In the genomic region with DNA sequence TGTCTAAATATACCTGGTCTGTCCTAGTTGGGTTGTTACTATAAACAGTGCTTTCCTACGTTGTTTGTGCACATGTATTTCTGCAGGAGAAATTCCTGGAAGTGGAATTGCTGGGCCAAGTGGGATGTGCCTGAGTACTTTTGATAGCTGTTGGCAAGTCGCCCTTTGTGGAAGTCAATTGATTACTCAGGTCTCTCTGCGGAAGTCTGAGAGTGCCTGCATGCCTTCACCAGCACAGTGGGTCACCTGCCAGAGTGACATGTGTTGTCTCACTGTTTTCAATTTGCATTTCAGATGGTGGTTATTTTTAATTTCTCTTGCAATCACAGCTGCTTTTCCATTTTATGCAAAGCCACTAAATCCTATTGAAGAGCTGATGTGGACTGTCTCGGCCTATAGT, we compare ENCODE assay signal across 14 cellular contexts. TPM values are rescaled to one million over a fixed set of nuclear protein-coding genes. Genes with fewer than 3 reads are reported as not detected.
DNase-seq lines count a peak whose midpoint lies in the region; ATAC-seq and TF ChIP-seq lines count a peak whose summit lies in the region.
"Had no signal": no experiment of that assay in that cellular context is flagged by ENCODE, and none has a peak within 500 bp of the region (broad histone marks: within the 10 kb centered on the region; RNA-seq: fewer than 3 reads in every experiment).

No MANE protein-coding gene starts in this region.

- no peaks in the 10 kb centered on the region for H3K9me3 ChIP-seq in spleen
- no peaks in the 10 kb centered on the region for H3K9me3 ChIP-seq in gastroesophageal sphincter

- no peak for DNase-seq in activated naive CD4-positive, alpha-beta T cell treated with anti-CD3 and anti-CD28 coated beads for 36 hours
- DNase-seq in activated naive CD4-positive, alpha-beta T cell treated with anti-CD3 and anti-CD28 coated beads, Interleukin-2, amount 50 U/mL, for 72 hours (ENCODE audit: low spot score in 2 of 2) = no peak
- DNase-seq in activated CD4-positive, alpha-beta memory T cell treated with anti-CD3 and anti-CD28 coated beads, Interleukin-2, amount 10 ng/mL, durations not matched to agents 7 days and 5 days = no peak
- DNase-seq in kidney tubule cell (ENCODE audit: low spot score) (peak; percentile 57), spleen (no peak)
- no peak for DNase-seq in stimulated activated naive B cell treated with anti-CD40 and anti-IgM and Interleukin-4, amounts not matched to agents 10 μg/mL and 1 μg/mL and 100 μg/mL, for 72 hours
- DNase-seq: activated CD8-positive, alpha-beta memory T cell treated with anti-CD3 and anti-CD28 coated beads, Interleukin-2, amount 50 U/mL, for 4 hours; stimulated activated CD4-positive, alpha-beta T cell treated with anti-CD3 and anti-CD28 coated beads, Interleukin-12 subunit alpha, Interleukin-12 subunit beta, amount 100 ng/mL, for 4 hours; T1000 had no signal

- H3K36me3 Mint-ChIP-seq in activated naive CD4-positive, alpha-beta T cell treated with anti-CD3 and anti-CD28 coated beads for 36 hours (ENCODE audit: low read depth) = peaks cover 2% of the 10 kb centered on the region
- H3K36me3 Mint-ChIP-seq in activated naive CD4-positive, alpha-beta T cell treated with anti-CD3 and anti-CD28 coated beads, Interleukin-2, amount 50 U/mL, for 72 hours = peaks cover 0 to 5% of the 10 kb centered on the region in 2 donors
- peaks cover 20% of the 10 kb centered on the region for H3K36me3 Mint-ChIP-seq in activated CD4-positive, alpha-beta memory T cell treated with anti-CD3 and anti-CD28 coated beads, Interleukin-2, amount 10 ng/mL, durations not matched to agents 7 days and 5 days (ENCODE audit: low read depth)
- peaks cover 15% of the 10 kb centered on the region for H3K36me3 Mint-ChIP-seq in stimulated activated memory B cell treated with anti-CD40 and anti-IgM and Interleukin-4, amounts not matched to agents 10 μg/mL and 1 μg/mL and 100 μg/mL, for 72 hours
- H3K36me3 Mint-ChIP-seq in stimulated activated naive B cell treated with anti-CD40 and anti-IgM and Interleukin-4, amounts not matched to agents 10 μg/mL and 1 μg/mL and 100 μg/mL, for 72 hours = peaks cover 31 to 32% of the 10 kb centered on the region in 2 donors

- TF ChIP-seq POLR2A in spleen (IDR thresholded peaks at IDR 0.05) (no peak), gastroesophageal sphincter (IDR thresholded peaks at IDR 0.05) (no peak)

- H3K27me3 ChIP-seq in spleen (replicated peaks in 1 of 7) = no peaks in the 10 kb centered on the region
- H3K27me3 ChIP-seq in gastroesophageal sphincter = no peaks in the 10 kb centered on the region

- no peak for TF ChIP-seq EP300 in gastroesophageal sphincter (IDR thresholded peaks at IDR 0.05)

- 67 to 79% (median 77%) methylated on average over 4 of the region's 4 CpGs for WGBS in spleen, 5 donors
- WGBS in gastroesophageal sphincter (ENCODE audit: low coverage in 1 of 2), 2 donors = 70 to 74% methylated on average over 4 of the region's 4 CpGs

- peak overlapping the region; percentile 8 for H3K4me3 Mint-ChIP-seq in activated naive CD4-positive, alpha-beta T cell treated with anti-CD3 and anti-CD28 coated beads for 36 hours
- H3K4me3 Mint-ChIP-seq in activated CD4-positive, alpha-beta memory T cell treated with anti-CD3 and anti-CD28 coated beads, Interleukin-2, amount 10 ng/mL, durations not matched to agents 7 days and 5 days = peak overlapping the region; percentile 50
- H3K4me3 Mint-ChIP-seq in stimulated activated memory B cell treated with anti-CD40 and anti-IgM and Interleukin-4, amounts not matched to agents 10 μg/mL and 1 μg/mL and 100 μg/mL, for 72 hours = peak overlapping the region; percentile 5
- H3K4me3 Mint-ChIP-seq in stimulated activated naive B cell treated with anti-CD40 and anti-IgM and Interleukin-4, amounts not matched to agents 10 μg/mL and 1 μg/mL and 100 μg/mL, for 72 hours = no peak overlapping the region

- H3K4me3 ChIP-seq in spleen (no peak overlapping the region), gastroesophageal sphincter (no peak overlapping the region)

- TF ChIP-seq CTCF in spleen (IDR thresholded peaks at IDR 0.05 in 8 of 11, conservative IDR thresholded peaks at IDR 0.05 in 3 of 11) (no peak), gastroesophageal sphincter (IDR thresholded peaks at IDR 0.05) (no peak)

- ATAC-seq in activated naive CD4-positive, alpha-beta T cell treated with anti-CD3 and anti-CD28 coated beads, Interleukin-2, amount 50 U/mL, for 72 hours = no peak
- ATAC-seq in stimulated activated memory B cell treated with anti-CD40 and anti-IgM and Interleukin-4, amounts not matched to agents 10 μg/mL and 1 μg/mL and 100 μg/mL, for 72 hours = no peak
- no peak for ATAC-seq in stimulated activated naive B cell treated with anti-CD40 and anti-IgM and Interleukin-4, amounts not matched to agents 10 μg/mL and 1 μg/mL and 100 μg/mL, for 72 hours (replicated peaks)
- no peak for ATAC-seq in gastroesophageal sphincter
- ATAC-seq: Panc1 had no signal

- intact Hi-C loops in activated naive CD4-positive, alpha-beta T cell treated with anti-CD3 and anti-CD28 coated beads for 36 hours (cut with micrococcal nuclease) = no loop called here
- intact Hi-C loops in spleen (cut with DNase I; ENCODE audit: low total_unique reads) = no loop called here

- H3K27ac Mint-ChIP-seq in activated naive CD4-positive, alpha-beta T cell treated with anti-CD3 and anti-CD28 coated beads for 36 hours = no peak overlapping the region
- no peak overlapping the region for H3K27ac Mint-ChIP-seq in activated naive CD4-positive, alpha-beta T cell treated with anti-CD3 and anti-CD28 coated beads, Interleukin-2, amount 50 U/mL, for 72 hours
- no peak overlapping the region for H3K27ac Mint-ChIP-seq in activated CD4-positive, alpha-beta memory T cell treated with anti-CD3 and anti-CD28 coated beads, Interleukin-2, amount 10 ng/mL, durations not matched to agents 7 days and 5 days
- no peak overlapping the region for H3K27ac Mint-ChIP-seq in stimulated activated memory B cell treated with anti-CD40 and anti-IgM and Interleukin-4, amounts not matched to agents 10 μg/mL and 1 μg/mL and 100 μg/mL, for 72 hours
- no peak overlapping the region for H3K27ac Mint-ChIP-seq in stimulated activated naive B cell treated with anti-CD40 and anti-IgM and Interleukin-4, amounts not matched to agents 10 μg/mL and 1 μg/mL and 100 μg/mL, for 72 hours

- H3K27ac ChIP-seq in spleen (no peak overlapping the region), gastroesophageal sphincter (no peak overlapping the region)

- peaks cover 13% of the 10 kb centered on the region for H3K4me1 Mint-ChIP-seq in activated naive CD4-positive, alpha-beta T cell treated with anti-CD3 and anti-CD28 coated beads for 36 hours (ENCODE audit: low read depth)
- H3K4me1 Mint-ChIP-seq in activated CD4-positive, alpha-beta memory T cell treated with anti-CD3 and anti-CD28 coated beads, Interleukin-2, amount 10 ng/mL, durations not matched to agents 7 days and 5 days = peaks cover 23% of the 10 kb centered on the region
- peaks cover 27% of the 10 kb centered on the region for H3K4me1 Mint-ChIP-seq in stimulated activated memory B cell treated with anti-CD40 and anti-IgM and Interleukin-4, amounts not matched to agents 10 μg/mL and 1 μg/mL and 100 μg/mL, for 72 hours
- H3K4me1 Mint-ChIP-seq in stimulated activated naive B cell treated with anti-CD40 and anti-IgM and Interleukin-4, amounts not matched to agents 10 μg/mL and 1 μg/mL and 100 μg/mL, for 72 hours = peaks cover 17 to 36% of the 10 kb centered on the region in 2 donors

- H3K27me3 Mint-ChIP-seq in activated naive CD4-positive, alpha-beta T cell treated with anti-CD3 and anti-CD28 coated beads for 36 hours (ENCODE audit: low read depth) = no peaks in the 10 kb centered on the region
- no peaks in the 10 kb centered on the region for H3K27me3 Mint-ChIP-seq in activated CD4-positive, alpha-beta memory T cell treated with anti-CD3 and anti-CD28 coated beads, Interleukin-2, amount 10 ng/mL, durations not matched to agents 7 days and 5 days
- no peaks in the 10 kb centered on the region for H3K27me3 Mint-ChIP-seq in stimulated activated memory B cell treated with anti-CD40 and anti-IgM and Interleukin-4, amounts not matched to agents 10 μg/mL and 1 μg/mL and 100 μg/mL, for 72 hours
- no peaks in the 10 kb centered on the region for H3K27me3 Mint-ChIP-seq in stimulated activated naive B cell treated with anti-CD40 and anti-IgM and Interleukin-4, amounts not matched to agents 10 μg/mL and 1 μg/mL and 100 μg/mL, for 72 hours

- peaks cover 16 to 48% (median 36%) of the 10 kb centered on the region in 6 donors for H3K4me1 ChIP-seq in spleen
- peaks cover 0 to 30% (median 11%) of the 10 kb centered on the region in 3 donors for H3K4me1 ChIP-seq in gastroesophageal sphincter

- peaks cover 0 to 11% (median 0%) of the 10 kb centered on the region in 6 donors for H3K36me3 ChIP-seq in spleen
- H3K36me3 ChIP-seq in gastroesophageal sphincter = peaks cover 0 to 4% of the 10 kb centered on the region in 2 donors

- CTCF ChIA-PET in activated naive CD4-positive, alpha-beta T cell treated with anti-CD3 and anti-CD28 coated beads for 36 hours (lab: Charles Lee) = interaction anchor here (1.1 kb wide), 1 partner anchor 10 kb away, joined by 3 read pairs; no protein-coding TSS in a partner anchor
- CTCF ChIA-PET in activated CD4-positive, alpha-beta memory T cell treated with anti-CD3 and anti-CD28 coated beads, Interleukin-2, amount 10 ng/mL, durations not matched to agents 7 days and 5 days (lab: Charles Lee) = interaction anchor here (1.4 kb wide), 1 partner anchor 20 kb away, joined by 4 read pairs; no protein-coding TSS in a partner anchor

- no peaks in the 10 kb centered on the region for H3K9me3 Mint-ChIP-seq in activated naive CD4-positive, alpha-beta T cell treated with anti-CD3 and anti-CD28 coated beads for 36 hours
- H3K9me3 Mint-ChIP-seq in activated naive CD4-positive, alpha-beta T cell treated with anti-CD3 and anti-CD28 coated beads, Interleukin-2, amount 50 U/mL, for 72 hours = no peaks in the 10 kb centered on the region
- no peaks in the 10 kb centered on the region for H3K9me3 Mint-ChIP-seq in activated CD4-positive, alpha-beta memory T cell treated with anti-CD3 and anti-CD28 coated beads, Interleukin-2, amount 10 ng/mL, durations not matched to agents 7 days and 5 days
- no peaks in the 10 kb centered on the region for H3K9me3 Mint-ChIP-seq in stimulated activated memory B cell treated with anti-CD40 and anti-IgM and Interleukin-4, amounts not matched to agents 10 μg/mL and 1 μg/mL and 100 μg/mL, for 72 hours
- H3K9me3 Mint-ChIP-seq in stimulated activated naive B cell treated with anti-CD40 and anti-IgM and Interleukin-4, amounts not matched to agents 10 μg/mL and 1 μg/mL and 100 μg/mL, for 72 hours = no peaks in the 10 kb centered on the region

- POLR2A ChIA-PET in activated CD4-positive, alpha-beta memory T cell treated with anti-CD3 and anti-CD28 coated beads, Interleukin-2, amount 10 ng/mL, durations not matched to agents 7 days and 5 days (lab: Charles Lee) = interaction anchor here (0.9 to 1.1 kb wide), 3 partner anchors 39 to 145 kb away, joined by 3 to 4 read pairs (median 3); no protein-coding TSS in a partner anchor

RNA-seq across cellular contexts. Expression of a gene that starts 2.3 kb away (rescaled TPM):
- 10 to 100 TPM; 90.5 to 96.8 TPM for total RNA-seq in activated naive CD4-positive, alpha-beta T cell treated with anti-CD3 and anti-CD28 coated beads for 36 hours
- total RNA-seq in activated naive CD4-positive, alpha-beta T cell treated with anti-CD3 and anti-CD28 coated beads, Interleukin-2, amount 50 U/mL, for 72 hours = 10 to 100 TPM; 91.6 to 96.1 TPM
- total RNA-seq in activated CD4-positive, alpha-beta memory T cell treated with anti-CD3 and anti-CD28 coated beads, Interleukin-2, amount 10 ng/mL, durations not matched to agents 7 days and 5 days = 100 to 1,000 TPM; 134 to 139 TPM
- total RNA-seq in spleen (10 to 100 TPM; 24.1 to 49.3 (median 35.1) TPM), gastroesophageal sphincter (10 to 100 TPM; 21.3 to 30.3 (median 26.6) TPM)
- 10 to 100 TPM; 35.1 to 74.9 (median 57.3) TPM for polyA plus RNA-seq in spleen

RNA-seq across cellular contexts. Expression of a gene that starts 14.3 kb away (rescaled TPM):
- 100 to 1,000 TPM; 167 to 180 TPM for total RNA-seq in activated naive CD4-positive, alpha-beta T cell treated with anti-CD3 and anti-CD28 coated beads for 36 hours
- 100 to 1,000 TPM; 112 to 267 TPM for total RNA-seq in activated naive CD4-positive, alpha-beta T cell treated with anti-CD3 and anti-CD28 coated beads, Interleukin-2, amount 50 U/mL, for 72 hours
- 100 to 1,000 TPM; 580 to 588 TPM for total RNA-seq in activated CD4-positive, alpha-beta memory T cell treated with anti-CD3 and anti-CD28 coated beads, Interleukin-2, amount 10 ng/mL, durations not matched to agents 7 days and 5 days
- total RNA-seq in spleen = 100 to 1,000 TPM; 557 to 820 (median 628) TPM
- polyA plus RNA-seq in spleen = 100 to 1,000 TPM; 649 to 925 (median 917) TPM
- 100 to 1,000 TPM in 1 of 4 donors, 10 to 100 TPM in 3; 19.9 to 135 (median 79.1) TPM for total RNA-seq in gastroesophageal sphincter

RNA-seq across cellular contexts. Expression of a gene that starts 21.2 kb away (rescaled TPM):
- total RNA-seq in activated naive CD4-positive, alpha-beta T cell treated with anti-CD3 and anti-CD28 coated beads for 36 hours = 1 to 10 TPM; 2.9 to 3.0 TPM
- total RNA-seq in activated naive CD4-positive, alpha-beta T cell treated with anti-CD3 and anti-CD28 coated beads, Interleukin-2, amount 50 U/mL, for 72 hours = 1 to 10 TPM; 5.4 to 6.4 TPM
- 10 to 100 TPM; 16.5 to 16.6 TPM for total RNA-seq in activated CD4-positive, alpha-beta memory T cell treated with anti-CD3 and anti-CD28 coated beads, Interleukin-2, amount 10 ng/mL, durations not matched to agents 7 days and 5 days
- total RNA-seq in spleen (1 to 10 TPM; 4.8 to 7.6 (median 6.0) TPM), gastroesophageal sphincter (1 to 10 TPM in 2 of 4 donors, under 1 TPM in 1, not detected in 1; 0.39 to 1.7 (median 1.1) TPM)
- 1 to 10 TPM; 5.6 to 7.8 (median 7.1) TPM for polyA plus RNA-seq in spleen
- total RNA-seq: bronchial epithelial cell had no signal

RNA-seq across cellular contexts. Expression of a gene that starts 26.8 kb away (rescaled TPM):
- total RNA-seq in activated naive CD4-positive, alpha-beta T cell treated with anti-CD3 and anti-CD28 coated beads for 36 hours = not detected
- total RNA-seq in activated naive CD4-positive, alpha-beta T cell treated with anti-CD3 and anti-CD28 coated beads, Interleukin-2, amount 50 U/mL, for 72 hours = not detected
- under 1 TPM; 0.23 to 0.43 TPM for total RNA-seq in activated CD4-positive, alpha-beta memory T cell treated with anti-CD3 and anti-CD28 coated beads, Interleukin-2, amount 10 ng/mL, durations not matched to agents 7 days and 5 days
- total RNA-seq in spleen (1 to 10 TPM in 1 of 7 donors, under 1 TPM in 1, not detected in 5; 0.82 to 1.2 TPM), gastroesophageal sphincter (not detected)
- under 1 TPM; 0.39 to 0.64 (median 0.47) TPM for polyA plus RNA-seq in spleen
- total RNA-seq: LHCN-M2 had no signal

RNA-seq across cellular contexts. Expression of a gene that starts 41.1 kb away (rescaled TPM):
- total RNA-seq in activated naive CD4-positive, alpha-beta T cell treated with anti-CD3 and anti-CD28 coated beads for 36 hours = 10 to 100 TPM; 33.6 to 35.3 TPM
- total RNA-seq in activated naive CD4-positive, alpha-beta T cell treated with anti-CD3 and anti-CD28 coated beads, Interleukin-2, amount 50 U/mL, for 72 hours = 10 to 100 TPM; 47.5 to 82.5 TPM
- 100 to 1,000 TPM; 155 to 156 TPM for total RNA-seq in activated CD4-positive, alpha-beta memory T cell treated with anti-CD3 and anti-CD28 coated beads, Interleukin-2, amount 10 ng/mL, durations not matched to agents 7 days and 5 days
- total RNA-seq in spleen (100 to 1,000 TPM in 3 of 7 donors, 10 to 100 TPM in 4; 63.7 to 135 (median 99.1) TPM), gastroesophageal sphincter (10 to 100 TPM; 19.5 to 27.8 (median 22.3) TPM)
- polyA plus RNA-seq in spleen = 100 to 1,000 TPM in 1 of 3 donors, 10 to 100 TPM in 2; 55.7 to 132 (median 75.1) TPM

Comparison
In these comparisons a context has a peak if more than half of its experiments do, and no peak if none do; other contexts are left out.
1. H3K4me3 Mint-ChIP-seq: peak in activated naive CD4-positive, alpha-beta T cell treated with anti-CD3 and anti-CD28 coated beads for 36 hours (single experiment), activated CD4-positive, alpha-beta memory T cell treated with anti-CD3 and anti-CD28 coated beads, Interleukin-2, amount 10 ng/mL, durations not matched to agents 7 days and 5 days (single experiment) and stimulated activated memory B cell treated with anti-CD40 and anti-IgM and Interleukin-4, amounts not matched to agents 10 μg/mL and 1 μg/mL and 100 μg/mL, for 72 hours (single experiment); none in stimulated activated naive B cell treated with anti-CD40 and anti-IgM and Interleukin-4, amounts not matched to agents 10 μg/mL and 1 μg/mL and 100 μg/mL, for 72 hours (0 of 2).